11 cellular contexts compared by ENCODE assay signal in the genomic region with DNA sequence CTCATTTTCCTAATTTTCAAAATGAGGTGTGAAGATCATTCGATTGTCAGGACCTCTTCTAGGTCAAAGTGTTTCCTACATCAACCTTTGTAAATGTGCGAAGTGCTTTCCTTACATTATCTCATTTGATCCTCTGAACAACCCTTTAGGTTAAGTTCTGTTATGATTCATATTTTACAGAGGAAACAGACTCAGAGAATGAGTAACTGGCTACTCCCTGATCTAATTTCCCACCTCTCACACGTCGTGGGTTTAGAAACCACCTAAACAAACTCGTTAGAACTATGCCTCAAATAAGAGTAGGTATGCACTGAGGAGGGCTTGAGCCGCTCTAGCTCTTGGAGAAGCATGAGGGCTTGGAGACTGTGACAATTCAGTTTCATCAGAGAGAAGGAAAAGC.
DNase-seq lines count a peak whose midpoint lies in the region; ATAC-seq and TF ChIP-seq lines count a peak whose summit lies in the region.
"Had no signal": no experiment of that assay in that cellular context is flagged by ENCODE, and none has a peak within 500 bp of the region (broad histone marks: within the 10 kb centered on the region; RNA-seq: fewer than 3 reads in every experiment).

No MANE protein-coding gene starts in this region.

- DNase-seq in activated CD4-positive, alpha-beta T cell treated with anti-CD3 and anti-CD28 coated beads for 48 hours: peak; percentile 55
- DNase-seq in activated CD4-positive, alpha-beta T cell treated with anti-CD3 and anti-CD28 coated beads for 1 hour: no peak
- peak; percentile 31 for DNase-seq in activated naive CD8-positive, alpha-beta T cell treated with anti-CD3 and anti-CD28 coated beads for 36 hours
- DNase-seq in stimulated activated CD4-positive, alpha-beta T cell treated with anti-CD3 and anti-CD28 coated beads, TNF-alpha, amount 100 ng/mL, for 48 hours (ENCODE audit: low read depth in 3 of 3): peak in 2 of 3 donors; percentile 6 to 17
- DNase-seq in NCI-H82 (lab: John Stamatoyannopoulos, UW): no peak
- DNase-seq in HUDEP-2 (lab: John Stamatoyannopoulos, UW; ENCODE audit: unreplicated experiment in 76 of 76): no peak
- no peak for DNase-seq in HFFc6
- DNase-seq: left lung, NCI-H2171 had no signal

- H3K4me1 Mint-ChIP-seq in activated naive CD8-positive, alpha-beta T cell treated with anti-CD3 and anti-CD28 coated beads for 36 hours: peaks cover 20% of the 10 kb centered on the region
- H3K4me1 Mint-ChIP-seq in HFFc6 (ENCODE audit: low read depth): peaks cover 13% of the 10 kb centered on the region

- H3K27ac Mint-ChIP-seq in activated naive CD8-positive, alpha-beta T cell treated with anti-CD3 and anti-CD28 coated beads for 36 hours: peak overlapping the region; percentile 45
- no peak overlapping the region for H3K27ac Mint-ChIP-seq in HFFc6

- no peak for TF ChIP-seq CTCF in HFFc6 (IDR thresholded peaks at IDR 0.05)

- H3K9me3 Mint-ChIP-seq in activated naive CD8-positive, alpha-beta T cell treated with anti-CD3 and anti-CD28 coated beads for 36 hours: no peaks in the 10 kb centered on the region
- no peaks in the 10 kb centered on the region for H3K9me3 Mint-ChIP-seq in HFFc6

- no peak overlapping the region for H3K4me3 Mint-ChIP-seq in activated naive CD8-positive, alpha-beta T cell treated with anti-CD3 and anti-CD28 coated beads for 36 hours
- H3K4me3 Mint-ChIP-seq in HFFc6: no peak overlapping the region

- peaks cover 8% of the 10 kb centered on the region for H3K27me3 Mint-ChIP-seq in activated naive CD8-positive, alpha-beta T cell treated with anti-CD3 and anti-CD28 coated beads for 36 hours
- peaks cover 6% of the 10 kb centered on the region for H3K27me3 Mint-ChIP-seq in HFFc6 (ENCODE audit: insufficient read depth)

- ATAC-seq in HG03432 (IDR thresholded peaks at IDR 0.05; ENCODE audit: unreplicated experiment): peak; percentile 69
- ATAC-seq: gastroesophageal sphincter, left lung had no signal

- H3K36me3 Mint-ChIP-seq in activated naive CD8-positive, alpha-beta T cell treated with anti-CD3 and anti-CD28 coated beads for 36 hours: no peaks in the 10 kb centered on the region
- no peaks in the 10 kb centered on the region for H3K36me3 Mint-ChIP-seq in HFFc6 (ENCODE audit: low read depth)

Comparison
In these comparisons a context has a peak if more than half of its experiments do, and no peak if none do; other contexts are left out.
1. DNase-seq: peak in activated CD4-positive, alpha-beta T cell treated with anti-CD3 and anti-CD28 coated beads for 48 hours (single experiment), activated naive CD8-positive, alpha-beta T cell treated with anti-CD3 and anti-CD28 coated beads for 36 hours (single experiment) and stimulated activated CD4-positive, alpha-beta T cell treated with anti-CD3 and anti-CD28 coated beads, TNF-alpha, amount 100 ng/mL, for 48 hours (2 of 3); none in activated CD4-positive, alpha-beta T cell treated with anti-CD3 and anti-CD28 coated beads for 1 hour (single experiment), NCI-H82 (single experiment), HUDEP-2 (0 of 76) and HFFc6 (single experiment).